In the genomic region with DNA sequence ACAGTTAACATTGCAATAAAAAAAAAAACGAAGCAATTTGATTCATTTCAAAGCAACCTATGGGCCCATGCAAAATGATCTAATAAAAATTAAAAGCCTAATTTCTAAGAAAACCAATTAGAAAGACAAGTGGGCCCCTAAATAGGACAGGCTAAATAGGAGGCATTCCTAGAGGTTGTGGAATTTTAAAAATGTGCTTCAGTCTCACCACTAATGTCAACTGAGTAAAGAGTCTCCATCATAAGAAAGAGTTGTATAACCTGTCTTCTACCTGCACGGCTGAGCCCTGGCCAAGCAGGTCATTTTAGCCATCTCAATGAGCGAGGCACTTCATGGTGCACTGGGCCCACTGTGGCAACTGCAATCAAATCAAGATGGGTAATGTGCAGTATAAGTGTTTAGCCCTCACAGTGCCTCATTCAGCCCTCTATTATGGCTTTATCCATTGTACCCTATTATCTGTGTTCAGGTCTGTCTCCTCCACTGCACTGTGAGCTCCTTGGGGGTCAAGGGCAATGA, we compare ENCODE assay signal across 20 cellular contexts.
"Had no signal": no experiment of that assay in that cellular context is flagged by ENCODE, and none has a peak within 500 bp of the region (broad histone marks: within the 10 kb centered on the region; RNA-seq: fewer than 3 reads in every experiment).

No MANE protein-coding gene starts in this region.

- H3K4me1 ChIP-seq: transverse colon, uterus had no signal

- H3K27ac Mint-ChIP-seq: activated naive CD4-positive, alpha-beta T cell treated with anti-CD3 and anti-CD28 coated beads, Interleukin-2, amount 50 U/mL, for 72 hours; activated T-cell treated with anti-CD3 and anti-CD28 coated beads, Interleukin-2, amount 50 U/mL, for 72 hours; nephron; T-cell had no signal

- H3K4me3 ChIP-seq: transverse colon, uterus had no signal

- H3K9me3 ChIP-seq: transverse colon, uterus had no signal

- H3K4me1 Mint-ChIP-seq: central memory CD8-positive, alpha-beta T cell; T-cell had no signal

- DNase-seq: activated CD4-positive, alpha-beta T cell treated with anti-CD3 and anti-CD28 coated beads for 4 hours; activated CD4-positive, alpha-beta T cell treated with anti-CD3 and anti-CD28 coated beads, Interleukin-2, amount 50 U/mL, for 4 hours; activated CD4-positive, CD25-positive, alpha-beta regulatory T cell; activated naive CD4-positive, alpha-beta T cell; activated T-cell treated with anti-CD3 and anti-CD28 coated beads for 4 hours; activated T-cell treated with anti-CD3 and anti-CD28 coated beads, Interleukin-2, amount 50 U/mL, for 72 hours; dermis blood vessel endothelial cell; effector CD4-positive, alpha-beta T cell; left cardiac atrium; mesenchymal stem cell; posterior cingulate gyrus; right cardiac atrium; stimulated activated naive CD4-positive, alpha-beta T cell treated with Interleukin-2 at 50 U/mL for 16 hours; T-cell; transverse colon; uterus had no signal

- H3K36me3 Mint-ChIP-seq: activated naive CD4-positive, alpha-beta T cell treated with anti-CD3 and anti-CD28 coated beads, Interleukin-2, amount 50 U/mL, for 72 hours; T-cell had no signal

- H3K36me3 ChIP-seq: transverse colon, uterus had no signal

- H3K27ac ChIP-seq: epithelial cell of prostate, transverse colon, uterus had no signal

- H3K27me3 ChIP-seq: transverse colon, uterus had no signal

- H3K9me3 Mint-ChIP-seq: activated naive CD4-positive, alpha-beta T cell treated with anti-CD3 and anti-CD28 coated beads, Interleukin-2, amount 50 U/mL, for 72 hours; activated T-cell treated with anti-CD3 and anti-CD28 coated beads, Interleukin-2, amount 50 U/mL, for 72 hours; central memory CD8-positive, alpha-beta T cell; T-cell had no signal

- ATAC-seq: activated naive CD4-positive, alpha-beta T cell treated with anti-CD3 and anti-CD28 coated beads, Interleukin-2, amount 50 U/mL, for 72 hours; activated T-cell treated with anti-CD3 and anti-CD28 coated beads, Interleukin-2, amount 50 U/mL, for 72 hours; left cardiac atrium; right cardiac atrium; T-cell had no signal

- H3K4me3 Mint-ChIP-seq: activated T-cell treated with anti-CD3 and anti-CD28 coated beads, Interleukin-2, amount 50 U/mL, for 72 hours; central memory CD8-positive, alpha-beta T cell; nephron; T-cell had no signal
